In the genomic region with DNA sequence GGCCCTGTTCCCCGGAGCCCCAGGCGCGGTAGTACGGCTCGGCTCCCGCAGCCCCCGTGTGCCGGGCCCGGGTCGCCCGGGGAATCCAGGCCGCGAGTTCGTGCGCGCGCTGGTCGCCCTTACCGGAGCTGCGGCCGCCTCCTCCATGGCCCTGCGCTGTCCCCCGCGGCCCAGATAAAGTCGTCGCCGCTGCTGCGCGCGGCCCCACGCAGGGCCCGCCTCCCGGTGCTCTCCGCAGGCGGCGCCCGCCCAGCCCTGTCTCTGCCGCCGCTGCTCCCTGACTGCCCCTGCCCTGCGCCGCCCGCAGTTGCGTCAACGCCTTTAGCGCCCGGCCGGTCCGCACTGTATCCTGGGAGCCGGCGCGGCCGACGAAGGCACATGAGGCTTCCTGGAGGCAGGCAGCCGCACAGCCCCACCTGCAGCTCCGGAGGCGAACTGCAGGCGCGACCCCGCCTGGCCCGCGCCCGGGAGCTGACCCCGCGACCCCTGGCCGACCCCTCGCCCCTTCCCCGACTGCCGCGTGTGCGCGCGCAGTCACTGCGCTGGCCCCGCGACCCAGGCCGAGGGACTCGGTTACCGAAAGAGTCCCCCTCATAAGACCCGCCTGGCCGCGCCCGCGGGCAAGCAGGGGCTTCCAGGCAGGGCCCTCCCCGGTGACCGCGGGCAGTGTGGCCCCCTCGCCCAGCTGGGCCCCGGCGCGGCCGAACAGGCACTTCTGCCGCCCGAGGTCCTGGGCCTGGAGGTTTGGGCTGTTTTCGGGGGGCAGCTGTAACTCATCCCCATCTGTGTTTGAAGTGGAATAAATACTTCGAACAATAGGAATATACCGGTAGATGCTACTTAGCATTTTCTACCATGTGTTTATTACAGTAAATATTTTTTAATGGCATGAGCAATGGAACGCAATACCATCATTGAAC, we compare ENCODE assay signal across 8 cellular contexts.
DNase-seq lines count a peak whose midpoint lies in the region; ATAC-seq, FAIRE-seq and TF ChIP-seq lines count a peak whose summit lies in the region.

No MANE protein-coding gene starts in this region.

- H3K9me3 ChIP-seq in pancreas (no peaks in the 10 kb centered on the region), tibial artery (no peaks in the 10 kb centered on the region)

- peak overlapping the region; percentile 86 for H3K4me3 Mint-ChIP-seq in activated naive CD8-positive, alpha-beta T cell treated with anti-CD3 and anti-CD28 coated beads for 36 hours

- H3K4me1 Mint-ChIP-seq in activated naive CD8-positive, alpha-beta T cell treated with anti-CD3 and anti-CD28 coated beads for 36 hours, result peaks cover 36% of the 10 kb centered on the region

- H3K36me3 ChIP-seq in pancreas, result peaks cover 0 to 13% (median 11%) of the 10 kb centered on the region in 3 donors
- peaks cover 15 to 17% (median 16%) of the 10 kb centered on the region in 3 donors for H3K36me3 ChIP-seq in tibial artery

- H3K27ac Mint-ChIP-seq in activated naive CD8-positive, alpha-beta T cell treated with anti-CD3 and anti-CD28 coated beads for 36 hours, result peak overlapping the region; percentile 82

- DNase-seq in GM12865 (ENCODE audit: low read depth), result peak; percentile 96
- peak; percentile 88 for DNase-seq in NCI-H1092 treated with DMSO at 0.1 percent for 48 hours (lab: John Stamatoyannopoulos, UW)
- peak; percentile 96 for DNase-seq in activated naive CD8-positive, alpha-beta T cell treated with anti-CD3 and anti-CD28 coated beads for 36 hours
- DNase-seq in Right ventricle myocardium superior, result peak; percentile 97
- DNase-seq in pancreas, result peak; percentile 90 to 98 (median 94)
- peak; percentile 94 to 95 for DNase-seq in tibial artery

- H3K27me3 Mint-ChIP-seq in activated naive CD8-positive, alpha-beta T cell treated with anti-CD3 and anti-CD28 coated beads for 36 hours, result no peaks in the 10 kb centered on the region

- H3K27me3 ChIP-seq in pancreas (no peaks in the 10 kb centered on the region), tibial artery (no peaks in the 10 kb centered on the region)

- peak overlapping the region; percentile 83 for H3K4me3 ChIP-seq in GM12865 (ENCODE audit: low read depth, low read length)
- H3K4me3 ChIP-seq in pancreas, result peak overlapping the region; percentile 98 to 100 (median 98)
- peak overlapping the region; percentile 98 to 99 for H3K4me3 ChIP-seq in tibial artery

- no peak for FAIRE-seq in pancreas (lab: Jason Lieb, UNC)

- peaks cover 30% of the 10 kb centered on the region for H3K36me3 Mint-ChIP-seq in activated naive CD8-positive, alpha-beta T cell treated with anti-CD3 and anti-CD28 coated beads for 36 hours

- WGBS in pancreas, 2 donors, result 1 to 2% methylated on average over 39 to 97 of the region's 97 CpGs

- H3K9me3 Mint-ChIP-seq in activated naive CD8-positive, alpha-beta T cell treated with anti-CD3 and anti-CD28 coated beads for 36 hours, result no peaks in the 10 kb centered on the region

- TF ChIP-seq CTCF in GM12865 (IDR thresholded peaks at IDR 0.05; ENCODE audit: insufficient read depth, low read depth, low read length, missing control alignments), result peak; percentile 90
- TF ChIP-seq CTCF in pancreas (IDR thresholded peaks at IDR 0.05), result peak; percentile 97 to 99 (median 99)
- TF ChIP-seq CTCF in tibial artery (IDR thresholded peaks at IDR 0.05), result peak; percentile 89 to 99

- peak overlapping the region; percentile 66 to 83 (median 75) for H3K27ac ChIP-seq in pancreas
- peak overlapping the region; percentile 91 to 95 for H3K27ac ChIP-seq in tibial artery

- intact Hi-C loops in Right ventricle myocardium superior (cut with DNase I), result loop anchor here (10.0 kb wide), 1 partner anchor 130 kb away; the partner anchor contains the start of gene ZNF746
- intact Hi-C loops in pancreas (cut with DNase I), result no loop called here
- intact Hi-C loops in tibial artery (cut with DNase I; ENCODE audit: low total_unique reads), result no loop called here

- peak; percentile 91 for ATAC-seq in HG02623 (IDR thresholded peaks at IDR 0.05; ENCODE audit: unreplicated experiment)
- ATAC-seq in SK-N-SH treated with all-trans-retinoic acid at 6 μM for 48 hours, result peak; percentile 99
- ATAC-seq in Right ventricle myocardium superior (ENCODE audit: poor library complexity), result peak; percentile 99
- ATAC-seq in pancreas, result peak; percentile 97 to 98 (median 98)

- H3K4me1 ChIP-seq in pancreas (peaks cover 0 to 5% (median 4%) of the 10 kb centered on the region in 3 donors), tibial artery (peaks cover 3 to 34% (median 14%) of the 10 kb centered on the region in 4 donors)

TF ChIP-seq in SK-N-SH treated with all-trans-retinoic acid at 6 μM for 48 hours, 23 proteins besides CTCF, POLR2A, EP300 and RAD21 (continues in another document):
- TF ChIP-seq SNAI2 (CRISPR knock-in tag; IDR thresholded peaks at IDR 0.05) (peak; percentile 89; the same call in 1 of the 2 replicates), ARNTL (CRISPR knock-in tag; IDR thresholded peaks at IDR 0.05; ENCODE audit: borderline replicate concordance, low read depth) (no peak), ISL1 (CRISPR knock-in tag; IDR thresholded peaks at IDR 0.05) (no peak), OSR1 (CRISPR knock-in tag; IDR thresholded peaks at IDR 0.05) (no peak), TOX (CRISPR knock-in tag; IDR thresholded peaks at IDR 0.05; ENCODE audit: borderline replicate concordance) (no peak), POU6F1 (CRISPR knock-in tag; IDR thresholded peaks at IDR 0.05; ENCODE audit: borderline replicate concordance, low read depth) (no peak), CREB5 (CRISPR knock-in tag; IDR thresholded peaks at IDR 0.05; ENCODE audit: low read depth) (no peak), ZFP30 (CRISPR knock-in tag; IDR thresholded peaks at IDR 0.05) (no peak), TSHZ2 (CRISPR knock-in tag; IDR thresholded peaks at IDR 0.05) (peak; percentile 76), ESRRG (CRISPR knock-in tag; IDR thresholded peaks at IDR 0.05) (no peak), CSDC2 (CRISPR knock-in tag; IDR thresholded peaks at IDR 0.05) (no peak)
- TF ChIP-seq, protein P1, sequence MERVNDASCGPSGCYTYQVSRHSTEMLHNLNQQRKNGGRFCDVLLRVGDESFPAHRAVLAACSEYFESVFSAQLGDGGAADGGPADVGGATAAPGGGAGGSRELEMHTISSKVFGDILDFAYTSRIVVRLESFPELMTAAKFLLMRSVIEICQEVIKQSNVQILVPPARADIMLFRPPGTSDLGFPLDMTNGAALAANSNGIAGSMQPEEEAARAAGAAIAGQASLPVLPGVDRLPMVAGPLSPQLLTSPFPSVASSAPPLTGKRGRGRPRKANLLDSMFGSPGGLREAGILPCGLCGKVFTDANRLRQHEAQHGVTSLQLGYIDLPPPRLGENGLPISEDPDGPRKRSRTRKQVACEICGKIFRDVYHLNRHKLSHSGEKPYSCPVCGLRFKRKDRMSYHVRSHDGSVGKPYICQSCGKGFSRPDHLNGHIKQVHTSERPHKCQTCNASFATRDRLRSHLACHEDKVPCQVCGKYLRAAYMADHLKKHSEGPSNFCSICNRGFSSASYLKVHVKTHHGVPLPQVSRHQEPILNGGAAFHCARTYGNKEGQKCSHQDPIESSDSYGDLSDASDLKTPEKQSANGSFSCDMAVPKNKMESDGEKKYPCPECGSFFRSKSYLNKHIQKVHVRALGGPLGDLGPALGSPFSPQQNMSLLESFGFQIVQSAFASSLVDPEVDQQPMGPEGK (CRISPR knock-in tag; IDR thresholded peaks at IDR 0.05; ENCODE audit: borderline replicate concordance), result no peak

Comparison
In these comparisons a context has a peak if more than half of its experiments do, and no peak if none do; other contexts are left out.
1. Peak in every context shown above with its lines: DNase-seq, ATAC-seq, H3K4me3 ChIP-seq and H3K27ac ChIP-seq.